In genomic region chr19:510606-511100, GRCh38 we compare ENCODE assay signal across 1 cellular context.
TF ChIP-seq lines count a peak whose summit lies in the region.

No MANE protein-coding gene starts in this region.

TF ChIP-seq in HepG2, 621 proteins besides CTCF, POLR2A, EP300 and RAD21 (continues in another document):
- TF ChIP-seq ELK4 (CRISPR knock-in tag; IDR thresholded peaks at IDR 0.05; ENCODE audit: borderline replicate concordance) (no peak), ZNF143 (CRISPR knock-in tag; IDR thresholded peaks at IDR 0.05) (no peak), ZNF567 (CRISPR knock-in tag; IDR thresholded peaks at IDR 0.05; ENCODE audit: borderline replicate concordance) (0 out of 2 replicates have a peak, but pooled peaks have one; percentile 55), NFIC (IDR thresholded peaks at IDR 0.05; ENCODE audit: low read length) (no peak), ZFP41 (CRISPR knock-in tag; IDR thresholded peaks at IDR 0.05; ENCODE audit: borderline replicate concordance) (no peak), HDAC6 (IDR thresholded peaks at IDR 0.05; ENCODE audit: low read depth, low read length) (no peak), PBX3 (CRISPR knock-in tag; IDR thresholded peaks at IDR 0.05; ENCODE audit: borderline replicate concordance) (no peak), ZNF788 (CRISPR knock-in tag; IDR thresholded peaks at IDR 0.05; ENCODE audit: borderline replicate concordance) (peak; percentile 79; the same call in 1 of the 2 replicates), HMGA1 (CRISPR knock-in tag; conservative IDR thresholded peaks at IDR 0.05) (no peak), ZNF879 (CRISPR knock-in tag; IDR thresholded peaks at IDR 0.05) (no peak), GPN1 (CRISPR knock-in tag; IDR thresholded peaks at IDR 0.05; ENCODE audit: borderline replicate concordance) (no peak), RNF219 (CRISPR knock-in tag; IDR thresholded peaks at IDR 0.05) (no peak), ZNF20 (CRISPR knock-in tag; IDR thresholded peaks at IDR 0.05) (no peak), ZNF333 (CRISPR knock-in tag; IDR thresholded peaks at IDR 0.05; ENCODE audit: borderline replicate concordance) (no peak), ZFP1 (CRISPR knock-in tag; IDR thresholded peaks at IDR 0.05) (0 out of 2 replicates have a peak, but pooled peaks have one; percentile 61), ZBTB43 (CRISPR knock-in tag; conservative IDR thresholded peaks at IDR 0.05) (no peak), MYC (CRISPR knock-in tag; IDR thresholded peaks at IDR 0.05; ENCODE audit: borderline replicate concordance) (peak; percentile 94; the same call in 1 of the 2 replicates), ZNF749 (CRISPR knock-in tag; IDR thresholded peaks at IDR 0.05; ENCODE audit: borderline replicate concordance) (no peak), ZSCAN22 (CRISPR knock-in tag; IDR thresholded peaks at IDR 0.05) (no peak), ZNF251 (CRISPR knock-in tag; IDR thresholded peaks at IDR 0.05) (no peak), ZNF576 (CRISPR knock-in tag; IDR thresholded peaks at IDR 0.05) (no peak), FLYWCH1 (CRISPR knock-in tag; IDR thresholded peaks at IDR 0.05) (no peak), CHCHD3 (CRISPR knock-in tag; IDR thresholded peaks at IDR 0.05) (no peak), ASH2L (IDR thresholded peaks at IDR 0.05; ENCODE audit: insufficient read length, low read depth, low read length) (no peak), NKX3-1 (CRISPR knock-in tag; IDR thresholded peaks at IDR 0.05) (no peak), EZH2 (conservative IDR thresholded peaks at IDR 0.05; ENCODE audit: low read depth, low read length) (no peak), POGZ (CRISPR knock-in tag; IDR thresholded peaks at IDR 0.05) (no peak), PAWR (CRISPR knock-in tag; IDR thresholded peaks at IDR 0.05; ENCODE audit: borderline replicate concordance) (no peak), ZNF850 (CRISPR knock-in tag; conservative IDR thresholded peaks at IDR 0.05) (no peak), GLI4 (CRISPR knock-in tag; IDR thresholded peaks at IDR 0.05; ENCODE audit: borderline replicate concordance) (no peak), ZNF501 (CRISPR knock-in tag; IDR thresholded peaks at IDR 0.05) (no peak), SIX4 (CRISPR knock-in tag; IDR thresholded peaks at IDR 0.05) (no peak), PPARG (CRISPR knock-in tag; conservative IDR thresholded peaks at IDR 0.05) (0 out of 2 replicates have a peak, but pooled peaks have one; percentile 53), PAX8 (CRISPR knock-in tag; IDR thresholded peaks at IDR 0.05; ENCODE audit: borderline replicate concordance) (0 out of 2 replicates have a peak, but pooled peaks have one; percentile 40), SALL2 (CRISPR knock-in tag; IDR thresholded peaks at IDR 0.05) (no peak), ZNF331 (CRISPR knock-in tag; IDR thresholded peaks at IDR 0.05) (peak; percentile 62; the same call in 1 of the 2 replicates), CEBPZ (IDR thresholded peaks at IDR 0.05; ENCODE audit: low read length) (no peak), ZNF792 (CRISPR knock-in tag; IDR thresholded peaks at IDR 0.05) (no peak), ZNF691 (CRISPR knock-in tag; IDR thresholded peaks at IDR 0.05; ENCODE audit: borderline replicate concordance, low read depth) (peak; percentile 82; the same call in 1 of the 2 replicates), TRIM24 (CRISPR knock-in tag; IDR thresholded peaks at IDR 0.05) (no peak), IKZF4 (CRISPR knock-in tag; IDR thresholded peaks at IDR 0.05; ENCODE audit: borderline replicate concordance, low read depth, not compliant biosample characterization) (no peak), RNF2 (conservative IDR thresholded peaks at IDR 0.05; ENCODE audit: low read depth) (no peak), SAFB2 (CRISPR knock-in tag; IDR thresholded peaks at IDR 0.05; ENCODE audit: borderline replicate concordance, low read depth) (no peak), MEIS1 (CRISPR knock-in tag; IDR thresholded peaks at IDR 0.05; ENCODE audit: borderline replicate concordance) (no peak), ZBTB39 (CRISPR knock-in tag; IDR thresholded peaks at IDR 0.05) (no peak)
- TF ChIP-seq, protein P1, sequence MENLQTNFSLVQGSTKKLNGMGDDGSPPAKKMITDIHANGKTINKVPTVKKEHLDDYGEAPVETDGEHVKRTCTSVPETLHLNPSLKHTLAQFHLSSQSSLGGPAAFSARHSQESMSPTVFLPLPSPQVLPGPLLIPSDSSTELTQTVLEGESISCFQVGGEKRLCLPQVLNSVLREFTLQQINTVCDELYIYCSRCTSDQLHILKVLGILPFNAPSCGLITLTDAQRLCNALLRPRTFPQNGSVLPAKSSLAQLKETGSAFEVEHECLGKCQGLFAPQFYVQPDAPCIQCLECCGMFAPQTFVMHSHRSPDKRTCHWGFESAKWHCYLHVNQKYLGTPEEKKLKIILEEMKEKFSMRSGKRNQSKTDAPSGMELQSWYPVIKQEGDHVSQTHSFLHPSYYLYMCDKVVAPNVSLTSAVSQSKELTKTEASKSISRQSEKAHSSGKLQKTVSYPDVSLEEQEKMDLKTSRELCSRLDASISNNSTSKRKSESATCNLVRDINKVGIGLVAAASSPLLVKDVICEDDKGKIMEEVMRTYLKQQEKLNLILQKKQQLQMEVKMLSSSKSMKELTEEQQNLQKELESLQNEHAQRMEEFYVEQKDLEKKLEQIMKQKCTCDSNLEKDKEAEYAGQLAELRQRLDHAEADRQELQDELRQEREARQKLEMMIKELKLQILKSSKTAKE (CRISPR knock-in tag; IDR thresholded peaks at IDR 0.05; ENCODE audit: borderline replicate concordance), result no peak
- TF ChIP-seq, protein P2, sequence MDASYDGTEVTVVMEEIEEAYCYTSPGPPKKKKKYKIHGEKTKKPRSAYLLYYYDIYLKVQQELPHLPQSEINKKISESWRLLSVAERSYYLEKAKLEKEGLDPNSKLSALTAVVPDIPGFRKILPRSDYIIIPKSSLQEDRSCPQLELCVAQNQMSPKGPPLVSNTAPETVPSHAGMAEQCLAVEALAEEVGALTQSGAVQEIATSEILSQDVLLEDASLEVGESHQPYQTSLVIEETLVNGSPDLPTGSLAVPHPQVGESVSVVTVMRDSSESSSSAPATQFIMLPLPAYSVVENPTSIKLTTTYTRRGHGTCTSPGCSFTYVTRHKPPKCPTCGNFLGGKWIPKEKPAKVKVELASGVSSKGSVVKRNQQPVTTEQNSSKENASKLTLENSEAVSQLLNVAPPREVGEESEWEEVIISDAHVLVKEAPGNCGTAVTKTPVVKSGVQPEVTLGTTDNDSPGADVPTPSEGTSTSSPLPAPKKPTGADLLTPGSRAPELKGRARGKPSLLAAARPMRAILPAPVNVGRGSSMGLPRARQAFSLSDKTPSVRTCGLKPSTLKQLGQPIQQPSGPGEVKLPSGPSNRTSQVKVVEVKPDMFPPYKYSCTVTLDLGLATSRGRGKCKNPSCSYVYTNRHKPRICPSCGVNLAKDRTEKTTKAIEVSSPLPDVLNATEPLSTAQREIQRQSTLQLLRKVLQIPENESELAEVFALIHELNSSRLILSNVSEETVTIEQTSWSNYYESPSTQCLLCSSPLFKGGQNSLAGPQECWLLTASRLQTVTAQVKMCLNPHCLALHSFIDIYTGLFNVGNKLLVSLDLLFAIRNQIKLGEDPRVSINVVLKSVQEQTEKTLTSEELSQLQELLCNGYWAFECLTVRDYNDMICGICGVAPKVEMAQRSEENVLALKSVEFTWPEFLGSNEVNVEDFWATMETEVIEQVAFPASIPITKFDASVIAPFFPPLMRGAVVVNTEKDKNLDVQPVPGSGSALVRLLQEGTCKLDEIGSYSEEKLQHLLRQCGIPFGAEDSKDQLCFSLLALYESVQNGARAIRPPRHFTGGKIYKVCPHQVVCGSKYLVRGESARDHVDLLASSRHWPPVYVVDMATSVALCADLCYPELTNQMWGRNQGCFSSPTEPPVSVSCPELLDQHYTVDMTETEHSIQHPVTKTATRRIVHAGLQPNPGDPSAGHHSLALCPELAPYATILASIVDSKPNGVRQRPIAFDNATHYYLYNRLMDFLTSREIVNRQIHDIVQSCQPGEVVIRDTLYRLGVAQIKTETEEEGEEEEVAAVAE (CRISPR knock-in tag; IDR thresholded peaks at IDR 0.05; ENCODE audit: borderline replicate concordance), result peak; percentile 33; the same call in 1 of the 2 replicates
